In genomic region chr6:90383212-90383611, GRCh38 we compare ENCODE assay signal across 11 cellular contexts.
A peak's percentile ranks its signal among the peaks of the same experiment; 100 is the strongest.
DNase-seq lines count a peak whose midpoint lies in the region; ATAC-seq and TF ChIP-seq lines count a peak whose summit lies in the region.
"Had no signal": no experiment of that assay in that cellular context is flagged by ENCODE, and none has a peak within 500 bp of the region (broad histone marks: within the 10 kb centered on the region; RNA-seq: fewer than 3 reads in every experiment).

No MANE protein-coding gene starts in this region.

- intact Hi-C loops in activated T-helper 2 cell treated with anti-CD3 and anti-CD28 coated beads, Interferon-gamma antibody, Interleukin-2, Interleukin-4, amounts not matched to agents 10 μg/mL and 5 μg/mL and 100 μg/mL, durations not matched to agents 14 hours and 24 hours and 36 hours (cut with micrococcal nuclease): loop anchor here (1.0 kb wide), 1 partner anchor 13 kb away; no protein-coding TSS in a partner anchor
- intact Hi-C loops in cardiac septum (cut with DNase I): no loop called here

- H3K27ac Mint-ChIP-seq in IgD-negative memory B cell (peak overlapping the region; percentile 40 to 76 (median 72)), GM23338 (no peak overlapping the region)
- H3K27ac Mint-ChIP-seq in activated T-helper 2 cell treated with anti-CD3 and anti-CD28 coated beads, Interferon-gamma antibody, Interleukin-2, Interleukin-4, amounts not matched to agents 10 μg/mL and 5 μg/mL and 100 μg/mL, durations not matched to agents 14 hours and 24 hours and 36 hours: peak overlapping the region; percentile 78

- H3K4me3 Mint-ChIP-seq in IgD-negative memory B cell (peak overlapping the region; percentile 52 to 88 (median 60)), GM23338 (no peak overlapping the region)
- no peak overlapping the region for H3K4me3 Mint-ChIP-seq in activated T-helper 2 cell treated with anti-CD3 and anti-CD28 coated beads, Interferon-gamma antibody, Interleukin-2, Interleukin-4, amounts not matched to agents 10 μg/mL and 5 μg/mL and 100 μg/mL, durations not matched to agents 14 hours and 24 hours and 36 hours (ENCODE audit: low read depth)

- H3K36me3 Mint-ChIP-seq in IgD-negative memory B cell: no peaks in the 10 kb centered on the region
- H3K36me3 Mint-ChIP-seq in activated T-helper 2 cell treated with anti-CD3 and anti-CD28 coated beads, Interferon-gamma antibody, Interleukin-2, Interleukin-4, amounts not matched to agents 10 μg/mL and 5 μg/mL and 100 μg/mL, durations not matched to agents 14 hours and 24 hours and 36 hours (ENCODE audit: low read depth): no peaks in the 10 kb centered on the region
- no peaks in the 10 kb centered on the region for H3K36me3 Mint-ChIP-seq in GM23338 (ENCODE audit: low read depth)

- ATAC-seq in GM21381 (IDR thresholded peaks at IDR 0.05; ENCODE audit: unreplicated experiment) (peak; percentile 86), GM23338 (no peak)

- H3K36me3 ChIP-seq in GM23338 (ENCODE audit: insufficient read depth): no peaks in the 10 kb centered on the region

- no peaks in the 10 kb centered on the region for H3K79me2 ChIP-seq in GM23338 (replicated peaks; ENCODE audit: insufficient read depth)

- no peak overlapping the region for H3K27ac ChIP-seq in GM23338 (ENCODE audit: low read depth)
- H3K27ac ChIP-seq: SK-N-MC had no signal

- H3K9me3 Mint-ChIP-seq in IgD-negative memory B cell: no peaks in the 10 kb centered on the region
- no peaks in the 10 kb centered on the region for H3K9me3 Mint-ChIP-seq in activated T-helper 2 cell treated with anti-CD3 and anti-CD28 coated beads, Interferon-gamma antibody, Interleukin-2, Interleukin-4, amounts not matched to agents 10 μg/mL and 5 μg/mL and 100 μg/mL, durations not matched to agents 14 hours and 24 hours and 36 hours
- no peaks in the 10 kb centered on the region for H3K9me3 Mint-ChIP-seq in GM23338

- peaks cover 52% of the 10 kb centered on the region for H3K4me1 ChIP-seq in GM23338 (ENCODE audit: insufficient read depth)

- H3K9me2 ChIP-seq in GM23338 (ENCODE audit: insufficient read depth): no peaks in the 10 kb centered on the region

- no peak overlapping the region for H2AFZ ChIP-seq in GM23338

- no peaks in the 10 kb centered on the region for H4K20me1 ChIP-seq in GM23338 (replicated peaks; ENCODE audit: insufficient read depth)

- H3K4me2 ChIP-seq in GM23338: no peak overlapping the region; the same call in 1 of the 2 replicates

- peak; percentile 42 for DNase-seq in GM12865 (ENCODE audit: low read depth)
- no peak for DNase-seq in activated T-helper 2 cell treated with anti-CD3 and anti-CD28 coated beads, Interferon-gamma antibody, Interleukin-2, Interleukin-4, amounts not matched to agents 10 μg/mL and 5 μg/mL and 100 μg/mL, durations not matched to agents 14 hours and 24 hours and 36 hours (ENCODE audit: low spot score)
- no peak for DNase-seq in NCI-H2081 treated with DMSO at 0.1 percent for 48 hours (lab: John Stamatoyannopoulos, UW)
- DNase-seq in GM23338 (ENCODE audit: low spot score): no peak
- DNase-seq in cardiac septum (ENCODE audit: low spot score): no peak
- DNase-seq in islet precursor cell: no peak
- DNase-seq: activated T-cell treated with anti-CD3 and anti-CD28 coated beads, Interleukin-2, amount 50 U/mL, for 48 hours; hippocampal formation had no signal

- no peaks in the 10 kb centered on the region for H3K27me3 ChIP-seq in GM23338 (ENCODE audit: insufficient read depth)

- peaks cover 45 to 52% (median 49%) of the 10 kb centered on the region in 3 donors for H3K4me1 Mint-ChIP-seq in IgD-negative memory B cell
- peaks cover 52% of the 10 kb centered on the region for H3K4me1 Mint-ChIP-seq in activated T-helper 2 cell treated with anti-CD3 and anti-CD28 coated beads, Interferon-gamma antibody, Interleukin-2, Interleukin-4, amounts not matched to agents 10 μg/mL and 5 μg/mL and 100 μg/mL, durations not matched to agents 14 hours and 24 hours and 36 hours (ENCODE audit: low read depth)
- peaks cover 54% of the 10 kb centered on the region for H3K4me1 Mint-ChIP-seq in GM23338

- 0 out of 2 replicates have a peak, but pooled peaks cover 3% of the 10 kb centered on the region for H3F3A ChIP-seq in GM23338 (replicated peaks; ENCODE audit: low read depth)

- H3K4me3 ChIP-seq in GM12865 (ENCODE audit: low read depth, low read length) (no peak overlapping the region), GM23338 (no peak overlapping the region)
- H3K4me3 ChIP-seq: SK-N-MC had no signal

- H3K27me3 Mint-ChIP-seq in IgD-negative memory B cell (no peaks in the 10 kb centered on the region), GM23338 (ENCODE audit: insufficient read depth, low read depth, poor library complexity) (peaks cover 3% of the 10 kb centered on the region)
- peaks cover 2% of the 10 kb centered on the region for H3K27me3 Mint-ChIP-seq in activated T-helper 2 cell treated with anti-CD3 and anti-CD28 coated beads, Interferon-gamma antibody, Interleukin-2, Interleukin-4, amounts not matched to agents 10 μg/mL and 5 μg/mL and 100 μg/mL, durations not matched to agents 14 hours and 24 hours and 36 hours (ENCODE audit: low read depth)

- TF ChIP-seq CTCF in GM12865 (IDR thresholded peaks at IDR 0.05; ENCODE audit: insufficient read depth, low read depth, low read length, missing control alignments) (no peak), GM23338 (conservative IDR thresholded peaks at IDR 0.05; ENCODE audit: low read depth in 2 of 2) (no peak)

TF ChIP-seq in GM23338, 12 proteins besides CTCF, POLR2A, EP300 and RAD21:
- no peak for TF ChIP-seq ZNF331 (CRISPR knock-in tag; IDR thresholded peaks at IDR 0.05; ENCODE audit: low read depth)
TF ChIP-seq in GM23338: peak in this region for 0.

Comparison
In these comparisons a context has a peak if more than half of its experiments do, and no peak if none do; other contexts are left out.
1. H3K4me3 Mint-ChIP-seq: peak in IgD-negative memory B cell (4 of 4); none in activated T-helper 2 cell treated with anti-CD3 and anti-CD28 coated beads, Interferon-gamma antibody, Interleukin-2, Interleukin-4, amounts not matched to agents 10 μg/mL and 5 μg/mL and 100 μg/mL, durations not matched to agents 14 hours and 24 hours and 36 hours (single experiment) and GM23338 (single experiment).